8 cellular contexts compared by ENCODE assay signal in genomic region chr22:37843746-37844089, GRCh38. TPM values are rescaled to one million over a fixed set of nuclear protein-coding genes. Genes with fewer than 3 reads are reported as not detected.
DNase-seq lines count a peak whose midpoint lies in the region; ATAC-seq and TF ChIP-seq lines count a peak whose summit lies in the region.

No MANE protein-coding gene starts in this region.

- peak in 4 of 7 experiments; percentile 33 to 54 (median 44) for DNase-seq in CD8-positive, alpha-beta T cell
- DNase-seq in activated CD4-positive, alpha-beta T cell treated with anti-CD3 and anti-CD28 coated beads, Interleukin-2, amount 50 U/mL, for 1 hour: peak; percentile 33
- DNase-seq in neural crest cell (ENCODE audit: low read depth, low spot score): no peak
- peak; percentile 50 to 94 for DNase-seq in upper lobe of left lung
- no peak for DNase-seq in NCI-H187 (lab: John Stamatoyannopoulos, UW)

- H3K27ac Mint-ChIP-seq in CD8-positive, alpha-beta T cell: peak overlapping the region; percentile 86
- peak overlapping the region; percentile 2 for H3K27ac Mint-ChIP-seq in neural crest cell (ENCODE audit: unreplicated experiment)

- peak overlapping the region; percentile 77 for H3K27ac ChIP-seq in CD8-positive, alpha-beta T cell (ENCODE audit: low read depth, low read length)
- H3K27ac ChIP-seq in esophagus (ENCODE audit: low read depth in 2 of 2, low read length in 1 of 2) (peak overlapping the region; percentile 94 to 97), upper lobe of left lung (peak overlapping the region; percentile 83 to 89 (median 84))

- H3K9me3 Mint-ChIP-seq in CD8-positive, alpha-beta T cell: no peaks in the 10 kb centered on the region
- no peaks in the 10 kb centered on the region for H3K9me3 Mint-ChIP-seq in neural crest cell

- H3K4me1 ChIP-seq in CD8-positive, alpha-beta T cell (ENCODE audit: insufficient read depth, low read length): peaks cover 18% of the 10 kb centered on the region
- H3K4me1 ChIP-seq in esophagus (ENCODE audit: control insufficient read depth in 2 of 2, insufficient read depth in 2 of 2, low read length in 1 of 2) (peaks cover 0 to 4% of the 10 kb centered on the region in 2 donors), upper lobe of left lung (peaks cover 16 to 28% (median 21%) of the 10 kb centered on the region in 4 donors)

- CTCF ChIA-PET in CD8-positive, alpha-beta T cell (lab: Charles Lee): interaction anchor here (1.2 to 2.9 kb wide), 2 partner anchors 20 to 200 kb away, joined by 3 to 18 read pairs; no protein-coding TSS in a partner anchor

- H3K27me3 ChIP-seq in CD8-positive, alpha-beta T cell (ENCODE audit: insufficient read depth, low read length): no peaks in the 10 kb centered on the region
- H3K27me3 ChIP-seq in esophagus (ENCODE audit: control insufficient read depth in 1 of 2, insufficient read depth in 2 of 2, low read length in 2 of 2) (no peaks in the 10 kb centered on the region), upper lobe of left lung (no peaks in the 10 kb centered on the region)

- POLR2A ChIA-PET in CD8-positive, alpha-beta T cell (lab: Charles Lee): interaction anchor here (0.7 to 1.8 kb wide), 11 partner anchors 9 to 235 kb away, joined by 3 to 7 read pairs (median 6); partner anchors contain the start of genes GGA1 and MICALL1

- TF ChIP-seq CTCF in CD8-positive, alpha-beta T cell (IDR thresholded peaks at IDR 0.05): no peak
- TF ChIP-seq CTCF in neural crest cell (conservative IDR thresholded peaks at IDR 0.05) (no peak), upper lobe of left lung (IDR thresholded peaks at IDR 0.05) (no peak)

- WGBS in esophagus, 2 donors: 0 to 1% methylated on average over 14 to 46 of the region's 46 CpGs
- 0% methylated on average over 1 to 8 of the region's 46 CpGs for WGBS in upper lobe of left lung, 2 donors

- peaks cover 22% of the 10 kb centered on the region for H3K4me1 Mint-ChIP-seq in CD8-positive, alpha-beta T cell (ENCODE audit: low read depth)
- H3K4me1 Mint-ChIP-seq in neural crest cell: peaks cover 23% of the 10 kb centered on the region

- no peak for TF ChIP-seq EP300 in upper lobe of left lung (IDR thresholded peaks at IDR 0.05)

- intact Hi-C loops in CD8-positive, alpha-beta T cell (cut with DNase I, micrococcal nuclease): loop anchor here (1.0 to 10.0 kb wide), 8 partner anchors 20 to 551 kb away; partner anchors contain the start of genes C22orf23 (in 2 of the 2), GGA1 (in 2 of the 2), POLR2F (in 2 of the 2) and GCAT (in 1 of the 2)

- H3K27me3 Mint-ChIP-seq in CD8-positive, alpha-beta T cell (ENCODE audit: low read depth): no peaks in the 10 kb centered on the region
- no peaks in the 10 kb centered on the region for H3K27me3 Mint-ChIP-seq in neural crest cell (ENCODE audit: low read depth)

- H3K4me3 Mint-ChIP-seq in CD8-positive, alpha-beta T cell: peak overlapping the region; percentile 87
- H3K4me3 Mint-ChIP-seq in neural crest cell: peak overlapping the region; percentile 93

- H3K36me3 ChIP-seq in CD8-positive, alpha-beta T cell (ENCODE audit: insufficient read depth, low read length): peaks cover 6% of the 10 kb centered on the region
- peaks cover 0 to 5% of the 10 kb centered on the region in 2 donors for H3K36me3 ChIP-seq in esophagus (ENCODE audit: control insufficient read depth in 2 of 2, insufficient read depth in 2 of 2, low read length in 1 of 2)
- peaks cover 0 to 14% (median 10%) of the 10 kb centered on the region in 4 donors for H3K36me3 ChIP-seq in upper lobe of left lung

- no peaks in the 10 kb centered on the region for H3K9me3 ChIP-seq in CD8-positive, alpha-beta T cell (ENCODE audit: low read length)
- H3K9me3 ChIP-seq in esophagus (ENCODE audit: control insufficient read depth in 2 of 2, insufficient read depth in 1 of 2, low read depth in 1 of 2, low read length in 1 of 2) (no peaks in the 10 kb centered on the region), upper lobe of left lung (no peaks in the 10 kb centered on the region)

- TF ChIP-seq POLR2A in upper lobe of left lung (IDR thresholded peaks at IDR 0.05): no peak

- peak; percentile 25 for ATAC-seq in CD8-positive, alpha-beta T cell
- ATAC-seq in GM19467 (IDR thresholded peaks at IDR 0.05; ENCODE audit: unreplicated experiment): peak; percentile 39
- peak; percentile 23 for ATAC-seq in HG03469 (IDR thresholded peaks at IDR 0.05; ENCODE audit: unreplicated experiment)
- ATAC-seq in upper lobe of left lung (ENCODE audit: low FRiP score in 2 of 2): peak in 1 of 2 donors; percentile 74

- H3K36me3 Mint-ChIP-seq in CD8-positive, alpha-beta T cell: peaks cover 12% of the 10 kb centered on the region
- peaks cover 4% of the 10 kb centered on the region for H3K36me3 Mint-ChIP-seq in neural crest cell (ENCODE audit: low read depth)

- H3K4me3 ChIP-seq in CD8-positive, alpha-beta T cell (ENCODE audit: low read depth, low read length): peak overlapping the region; percentile 74
- H3K4me3 ChIP-seq in esophagus (ENCODE audit: low read depth in 1 of 2, low read length in 2 of 2) (peak overlapping the region; percentile 75 to 96), upper lobe of left lung (peak overlapping the region; percentile 67 to 99 (median 94))

RNA-seq across cellular contexts. Expression of gene ANKRD54, which starts 0.4 kb away (rescaled TPM):
- 10 to 100 TPM; 18.8 to 21.4 TPM for total RNA-seq in CD8-positive, alpha-beta T cell
- 10 to 100 TPM; 15.2 to 18.7 TPM for polyA plus RNA-seq in esophagus
- 31.3 and 31.7 TPM in 2 replicates for total RNA-seq in neural crest cell
- 10 to 100 TPM; 22.4 to 49.2 (median 38.2) TPM for total RNA-seq in upper lobe of left lung

RNA-seq across cellular contexts. Expression of gene EIF3L, which starts 5.5 kb away (rescaled TPM):
- total RNA-seq in CD8-positive, alpha-beta T cell: 100 to 1,000 TPM; 510 to 518 TPM
- polyA plus RNA-seq in esophagus: 100 to 1,000 TPM; 113 to 265 TPM
- total RNA-seq in neural crest cell (725 and 748 TPM in 2 replicates), upper lobe of left lung (100 to 1,000 TPM; 130 to 418 (median 248) TPM)

RNA-seq across cellular contexts. Expression of gene GALR3, which starts 20.5 kb away (rescaled TPM):
- total RNA-seq in CD8-positive, alpha-beta T cell: not detected
- polyA plus RNA-seq in esophagus: under 1 TPM in 1 of 2 donors, not detected in 1; 0.02 TPM
- total RNA-seq in neural crest cell: 0.49 TPM in 1 of 2 replicates, not detected in the other
- not detected for total RNA-seq in upper lobe of left lung

RNA-seq across cellular contexts. Expression of gene GCAT, which starts 36.0 kb away (rescaled TPM):
- 1 to 10 TPM; 1.3 to 1.6 TPM for total RNA-seq in CD8-positive, alpha-beta T cell
- polyA plus RNA-seq in esophagus: 10 to 100 TPM; 20.1 to 31.8 TPM
- 53.1 and 55.8 TPM in 2 replicates for total RNA-seq in neural crest cell
- 10 to 100 TPM in 2 of 6 donors, 1 to 10 TPM in 4; 2.7 to 16.7 (median 7.5) TPM for total RNA-seq in upper lobe of left lung

Comparison
In these comparisons a context has a peak if more than half of its experiments do, and no peak if none do; other contexts are left out.
1. DNase-seq: peak in CD8-positive, alpha-beta T cell (4 of 7), activated CD4-positive, alpha-beta T cell treated with anti-CD3 and anti-CD28 coated beads, Interleukin-2, amount 50 U/mL, for 1 hour (single experiment) and upper lobe of left lung (2 of 2); none in neural crest cell (single experiment) and NCI-H187 (0 of 2).
2. Peak in every context shown above with its lines, with median percentiles within 50 percentile points of each other: H3K27ac ChIP-seq and H3K4me3 ChIP-seq.